In the genomic region with DNA sequence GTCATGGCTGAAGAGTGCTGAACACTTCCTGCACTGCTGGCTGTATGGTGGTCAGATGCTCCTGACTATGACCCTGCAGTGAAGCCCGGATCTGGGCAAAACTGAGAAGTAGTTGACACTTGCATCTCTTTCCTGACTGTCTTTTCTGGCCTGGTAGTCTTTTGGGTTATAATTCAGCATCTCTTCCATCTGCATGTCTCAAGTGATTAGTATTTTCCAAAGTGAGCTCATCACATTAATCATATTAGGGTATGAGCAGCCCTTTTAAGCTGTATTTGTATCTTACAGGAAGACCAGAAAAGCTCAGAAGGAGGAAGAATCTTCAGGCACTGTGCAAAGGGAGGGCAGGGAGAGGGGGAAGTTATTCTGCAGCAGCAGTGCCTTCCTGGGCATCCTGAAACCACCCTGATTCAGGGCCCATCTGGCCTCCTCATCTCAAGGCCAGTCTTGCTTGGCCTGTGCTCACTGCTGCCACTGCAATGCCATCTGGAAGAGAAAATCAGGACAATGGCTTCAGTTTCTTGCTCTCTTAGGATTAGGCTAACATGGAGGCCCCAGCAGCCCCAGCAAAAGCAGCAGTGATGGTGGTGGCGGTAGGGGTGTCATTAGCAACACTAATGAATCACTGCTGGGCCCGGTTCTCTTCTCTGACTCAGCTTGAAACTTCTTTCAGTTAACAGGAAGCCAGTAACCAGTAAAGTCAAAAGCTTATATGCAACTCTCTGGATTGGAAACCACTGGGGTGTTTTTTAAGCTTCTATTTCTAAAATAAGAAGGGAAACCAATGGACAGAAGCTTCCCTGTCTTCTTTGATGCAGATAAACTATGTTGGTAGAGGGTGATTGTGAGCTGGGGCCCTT, we compare ENCODE assay signal across 8 cellular contexts.
DNase-seq lines count a peak whose midpoint lies in the region; ATAC-seq lines count a peak whose summit lies in the region.

No MANE protein-coding gene starts in this region.

- WGBS in iPS DF 6.9 (ENCODE audit: insufficient coverage, insufficient read length) = no CpG with 5 or more reads among the region's 3 CpGs

- ATAC-seq in GM19043 (IDR thresholded peaks at IDR 0.05; ENCODE audit: low read depth, unreplicated experiment) (peak; percentile 95), HG03175 (IDR thresholded peaks at IDR 0.05; ENCODE audit: unreplicated experiment) (peak; percentile 98)

- no peaks in the 10 kb centered on the region for H3K36me3 ChIP-seq in adipocyte (ENCODE audit: control insufficient read depth, insufficient read depth, low read length, severe bottlenecking)
- no peaks in the 10 kb centered on the region for H3K36me3 ChIP-seq in iPS DF 6.9 (ENCODE audit: control insufficient read depth, insufficient read depth, low read length)

- H3K9me3 ChIP-seq in adipocyte (ENCODE audit: control insufficient read depth, low read length) = no peaks in the 10 kb centered on the region
- H3K9me3 ChIP-seq in iPS DF 6.9 (ENCODE audit: control insufficient read depth, insufficient read depth, low read length) = no peaks in the 10 kb centered on the region

- peak overlapping the region; percentile 54 for H3K27ac ChIP-seq in iPS DF 6.9 (ENCODE audit: low read length)

- H3K27me3 ChIP-seq in adipocyte (replicated peaks; ENCODE audit: control insufficient read depth, insufficient read depth, low read length) (no peaks in the 10 kb centered on the region), iPS DF 6.9 (ENCODE audit: control insufficient read depth, insufficient read depth, low read length) (no peaks in the 10 kb centered on the region)

- H3K4me1 ChIP-seq in adipocyte (ENCODE audit: control insufficient read depth, insufficient read depth, low read length) (peaks cover 24% of the 10 kb centered on the region), iPS DF 6.9 (ENCODE audit: control insufficient read depth, insufficient read depth, low read length) (peaks cover 5% of the 10 kb centered on the region)

- peak overlapping the region; percentile 37 for H3K9ac ChIP-seq in adipocyte (ENCODE audit: low read length)

- H3K4me3 ChIP-seq in adipocyte (ENCODE audit: low read length) (peak overlapping the region; percentile 45), iPS DF 6.9 (ENCODE audit: low read length) (no peak overlapping the region)

- DNase-seq in AG20443 (ENCODE audit: low spot score) = peak; percentile 90
- peak; percentile 95 for DNase-seq in SIG-M5 treated with dmso at 0.1 percent for 504 hours (lab: John Stamatoyannopoulos, UW; ENCODE audit: unreplicated experiment)
- DNase-seq in adipocyte (ENCODE audit: low read depth) = peak; percentile 60
- no peak for DNase-seq in iPS DF 6.9 (ENCODE audit: low read depth, low spot score)
- DNase-seq in stimulated activated CD4-positive, alpha-beta T cell treated with anti-CD3 and anti-CD28 coated beads, Interleukin-12 subunit alpha, Interleukin-12 subunit beta, amount 100 ng/mL, for 48 hours (ENCODE audit: low read depth in 2 of 3, low spot score in 1 of 3) = peak; percentile 62 to 74 (median 67)
- DNase-seq in cortex of kidney (lab: John Stamatoyannopoulos, UW) = no peak

Comparison
In these comparisons a context has a peak if more than half of its experiments do, and no peak if none do; other contexts are left out.
1. DNase-seq: peak in AG20443 (single experiment), SIG-M5 treated with dmso at 0.1 percent for 504 hours (single experiment), adipocyte (single experiment) and stimulated activated CD4-positive, alpha-beta T cell treated with anti-CD3 and anti-CD28 coated beads, Interleukin-12 subunit alpha, Interleukin-12 subunit beta, amount 100 ng/mL, for 48 hours (3 of 3); none in iPS DF 6.9 (single experiment) and cortex of kidney (single experiment).